ENCODE assay signal across 13 cellular contexts in the genomic region with DNA sequence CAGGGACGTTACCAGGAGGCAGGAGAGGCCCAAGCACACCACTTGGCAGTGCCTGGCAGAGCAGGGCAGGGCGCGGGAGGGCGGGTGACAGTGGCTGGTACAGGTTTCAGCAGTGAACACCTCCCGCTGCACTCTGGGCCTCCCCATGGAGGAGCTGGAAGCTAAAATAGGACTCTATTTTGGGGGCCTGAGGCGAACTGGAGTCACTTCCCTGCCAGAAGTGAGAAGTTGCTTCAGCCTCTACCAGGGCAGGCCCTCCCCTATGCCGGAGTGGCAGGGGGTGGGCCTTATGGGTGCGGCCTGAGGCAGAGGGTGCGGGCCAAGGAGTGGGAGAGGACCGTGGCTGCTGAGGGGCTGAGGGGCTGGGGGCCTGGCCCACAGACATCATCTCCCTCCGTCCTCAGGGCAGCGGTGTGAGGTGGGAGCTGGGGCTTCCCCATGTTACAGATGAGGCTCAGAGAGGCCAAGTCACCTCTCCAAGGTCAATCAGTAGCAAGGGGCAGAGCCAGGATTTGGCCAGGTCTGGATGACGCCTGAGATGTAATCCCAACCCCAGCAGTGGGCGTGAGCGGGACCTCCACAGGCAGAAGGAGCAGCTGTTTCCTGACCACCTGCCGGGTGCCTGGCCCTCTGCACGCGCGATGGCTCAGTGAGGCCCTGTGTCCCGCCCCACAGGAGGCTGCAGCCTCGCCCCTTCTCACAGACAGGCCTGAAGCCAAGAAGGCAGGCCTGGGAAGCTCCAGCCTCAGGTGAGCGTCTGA. TPM values are rescaled to one million over a fixed set of nuclear protein-coding genes. Genes with fewer than 3 reads are reported as not detected.
A peak's percentile ranks its signal among the peaks of the same experiment; 100 is the strongest.
DNase-seq lines count a peak whose midpoint lies in the region; ATAC-seq, FAIRE-seq and TF ChIP-seq lines count a peak whose summit lies in the region.
"Had no signal": no experiment of that assay in that cellular context is flagged by ENCODE, and none has a peak within 500 bp of the region (broad histone marks: within the 10 kb centered on the region; RNA-seq: fewer than 3 reads in every experiment).

No MANE protein-coding gene starts in this region.

- peak; percentile 80 for DNase-seq in H9
- peak in 4 of 7 donors; percentile 13 to 28 (median 15) for DNase-seq in adrenal gland
- no peak for DNase-seq in HepG2 (ENCODE audit: low spot score)
- DNase-seq in NCI-H446 treated with DMSO at 0.1 percent for 48 hours (lab: John Stamatoyannopoulos, UW): no peak
- DNase-seq: nephron progenitor cell, T-helper 1 cell had no signal

- no peak overlapping the region for H4K8ac ChIP-seq in H9 (replicated peaks; ENCODE audit: insufficient read length, low read depth, low read length)

- peaks cover 0 to 10% (median 4%) of the 10 kb centered on the region in 11 experiments; a peak in 13 of 22 replicates for H3K9me3 ChIP-seq in BLaER1 treated with 17β-estradiol and CSF1 and Interleukin-3, amounts not matched to agents 10 nM and 100 nM (replicated peaks in 1 of 11)
- no peaks in the 10 kb centered on the region for H3K9me3 ChIP-seq in H9 (ENCODE audit: control insufficient read depth, low read depth, low read length)
- no peaks in the 10 kb centered on the region for H3K9me3 ChIP-seq in adrenal gland (replicated peaks in 1 of 3)
- no peaks in the 10 kb centered on the region for H3K9me3 ChIP-seq in HepG2 (ENCODE audit: low read length)

- no peak overlapping the region for H4K5ac ChIP-seq in H9 (ENCODE audit: insufficient read length, low read depth, low read length)

- POLR2A ChIA-PET in HepG2 (lab: Yijun Ruan, JAX): no interaction called here

- no peak overlapping the region for H3K18ac ChIP-seq in H9 (ENCODE audit: insufficient read length, low read depth, low read length)

- H3K27ac ChIP-seq in BLaER1 treated with 17β-estradiol and CSF1 and Interleukin-3, amounts not matched to agents 10 nM and 100 nM: no peak overlapping the region
- H3K27ac ChIP-seq in H9 (ENCODE audit: insufficient read length, low read depth, low read length) (no peak overlapping the region), adrenal gland (no peak overlapping the region), HepG2 (ENCODE audit: extremely low read length, insufficient read depth, low read length) (no peak overlapping the region)

- H3K4me1 Mint-ChIP-seq in H9: peaks cover 12 to 27% of the 10 kb centered on the region in 2 experiments

- H3T11ph ChIP-seq in H9 (ENCODE audit: low read length): no peak overlapping the region

- H3K4me1 ChIP-seq in BLaER1 treated with 17β-estradiol and CSF1 and Interleukin-3, amounts not matched to agents 10 nM and 100 nM: peaks cover 0 to 31% (median 21%) of the 10 kb centered on the region in 10 experiments; a peak in 16 of 20 replicates
- no peaks in the 10 kb centered on the region; the same call in 1 of the 2 replicates for H3K4me1 ChIP-seq in H9 (ENCODE audit: insufficient read depth, low read length)
- H3K4me1 ChIP-seq in adrenal gland (replicated peaks in 1 of 2): peaks cover 4 to 8% of the 10 kb centered on the region in 2 donors
- peaks cover 23% of the 10 kb centered on the region for H3K4me1 ChIP-seq in HepG2 (ENCODE audit: insufficient read depth, low read length)

- H2BK12ac ChIP-seq in H9 (ENCODE audit: insufficient read length, low read depth, low read length): no peak overlapping the region

- H3K27me3 ChIP-seq in BLaER1 treated with 17β-estradiol and CSF1 and Interleukin-3, amounts not matched to agents 10 nM and 100 nM: no peaks in the 10 kb centered on the region
- H3K27me3 ChIP-seq in H9 (ENCODE audit: insufficient read depth, low read length) (no peaks in the 10 kb centered on the region), adrenal gland (no peaks in the 10 kb centered on the region), HepG2 (ENCODE audit: control insufficient read depth in 1 of 2, insufficient read depth in 2 of 2, low read length in 2 of 2) (peaks cover 1 to 11% of the 10 kb centered on the region in 2 experiments; a peak in 3 of 5 replicates)

- H2BK120ac ChIP-seq in H9 (ENCODE audit: low read depth, low read length, poor library complexity, severe bottlenecking): no peak overlapping the region

- WGBS in H9 (ENCODE audit: extremely low coverage, insufficient read length, low lambda C conversion rate): no CpG with 5 or more reads among the region's 22 CpGs
- 81 to 86% (median 85%) methylated on average over 12 to 22 of the region's 22 CpGs for WGBS in adrenal gland, 4 donors
- 85% methylated on average over 4 of the region's 22 CpGs for WGBS in HepG2 (ENCODE audit: low lambda C conversion rate)

- H3K56ac ChIP-seq in H9 (ENCODE audit: insufficient read length, low read depth, low read length): no peak overlapping the region

- H3K79me2 ChIP-seq in H9 (ENCODE audit: insufficient read depth, low read length) (no peaks in the 10 kb centered on the region), HepG2 (ENCODE audit: insufficient read depth, low read length) (no peaks in the 10 kb centered on the region)

- no peaks in the 10 kb centered on the region for H3K23me2 ChIP-seq in H9 (ENCODE audit: insufficient read length, low read depth, low read length, poor library complexity, severe bottlenecking)

- H4K20me1 ChIP-seq in BLaER1 treated with 17β-estradiol and CSF1 and Interleukin-3, amounts not matched to agents 10 nM and 100 nM: peaks cover 0 to 6% (median 0%) of the 10 kb centered on the region in 11 experiments; a peak in 2 of 22 replicates
- H4K20me1 ChIP-seq in H9 (ENCODE audit: control insufficient read depth, insufficient read depth, insufficient read length): no peaks in the 10 kb centered on the region
- H4K20me1 ChIP-seq in HepG2 (ENCODE audit: insufficient read depth, low read length): no peaks in the 10 kb centered on the region

- TF ChIP-seq CTCF in H9 (conservative IDR thresholded peaks at IDR 0.05) (no peak), adrenal gland (IDR thresholded peaks at IDR 0.05) (no peak), HepG2 (CRISPR knock-in tag; IDR thresholded peaks at IDR 0.05) (no peak)

- intact Hi-C loops in adrenal gland (cut with DNase I): no loop called here
- intact Hi-C loops in HepG2 (cut with micrococcal nuclease; ENCODE audit: unreplicated experiment): no loop called here

- no TSS peak for BruUV-seq in HepG2 (replicated peaks; lab: Mats Ljungman, UMichigan)

- no peak overlapping the region for H3K4ac ChIP-seq in H9 (ENCODE audit: low read depth, low read length)

- TF ChIP-seq POLR2A in adrenal gland (IDR thresholded peaks at IDR 0.05) (no peak), HepG2 (IDR thresholded peaks at IDR 0.05; ENCODE audit: insufficient read depth in 1 of 2, low read depth in 2 of 2, low read length in 2 of 2) (no peak)

- H2BK20ac ChIP-seq in H9 (ENCODE audit: low read depth, low read length, poor library complexity, severe bottlenecking): no peak overlapping the region

- H3K36me3 ChIP-seq in BLaER1 treated with 17β-estradiol and CSF1 and Interleukin-3, amounts not matched to agents 10 nM and 100 nM: no peaks in the 10 kb centered on the region
- H3K36me3 ChIP-seq in adrenal gland (replicated peaks in 1 of 2) (no peaks in the 10 kb centered on the region), HepG2 (replicated peaks in 1 of 2; ENCODE audit: control insufficient read depth in 1 of 2, insufficient read depth in 2 of 2, low read length in 2 of 2) (no peaks in the 10 kb centered on the region)

- H2AFZ ChIP-seq in H9 (ENCODE audit: low read length) (no peak overlapping the region), HepG2 (ENCODE audit: low read length) (no peak overlapping the region)

- peaks cover 4 to 7% of the 10 kb centered on the region in 2 experiments; a peak in 4 of 5 replicates for H3K9me3 Mint-ChIP-seq in H9
- H3K9me3 Mint-ChIP-seq: CD8-positive, alpha-beta memory T cell; stimulated activated naive CD8-positive, alpha-beta T cell treated with anti-CD3 and anti-CD28 coated beads, Interleukin-15, Interleukin-2, amounts not matched to agents 100 ng/mL and 50 ng/mL, for 24 hours had no signal

- no peak overlapping the region for H2AK5ac ChIP-seq in H9 (ENCODE audit: insufficient read length, low read length)

- no peak for FAIRE-seq in HepG2 (lab: Jason Lieb, UNC)

- in situ Hi-C loops in HepG2 (cut with HindIII; ENCODE audit: extremely low pct_ligation_motif_present, low pct_unique_long_range_greater_than_20kb): no loop called here

- peaks cover 1% of the 10 kb centered on the region; the same call in 1 of the 2 replicates for H3K27me3 Mint-ChIP-seq in H9 (ENCODE audit: low read depth)
- H3K27me3 Mint-ChIP-seq: stimulated activated naive CD8-positive, alpha-beta T cell treated with anti-CD3 and anti-CD28 coated beads, Interleukin-15, Interleukin-2, amounts not matched to agents 100 ng/mL and 50 ng/mL, for 24 hours had no signal

- peak overlapping the region in 8 of 11 experiments; percentile 26 to 50 (median 34); a peak in 11 of 22 replicates for H3K4me2 ChIP-seq in BLaER1 treated with 17β-estradiol and CSF1 and Interleukin-3, amounts not matched to agents 10 nM and 100 nM
- H3K4me2 ChIP-seq in H9 (ENCODE audit: insufficient read depth, insufficient read length, low read length) (no peak overlapping the region), HepG2 (ENCODE audit: low read depth, low read length) (no peak overlapping the region)

- H3K36me3 Mint-ChIP-seq in H9 (ENCODE audit: insufficient read depth in 1 of 3, low read depth in 3 of 3): peaks cover 0 to 4% (median 3%) of the 10 kb centered on the region in 3 experiments; a peak in 4 of 7 replicates
- H3K36me3 Mint-ChIP-seq: CD8-positive, alpha-beta memory T cell had no signal

- no peaks in the 10 kb centered on the region for H3K79me1 ChIP-seq in H9 (ENCODE audit: insufficient read depth, low read depth, low read length, poor library complexity, severe bottlenecking)

- H3K4me3 Mint-ChIP-seq in H9: no peak overlapping the region
- H3K4me3 Mint-ChIP-seq: CD8-positive, alpha-beta memory T cell; nephron progenitor cell; stimulated activated naive CD8-positive, alpha-beta T cell treated with anti-CD3 and anti-CD28 coated beads, Interleukin-15, Interleukin-2, amounts not matched to agents 100 ng/mL and 50 ng/mL, for 24 hours had no signal

- no peak overlapping the region for H2BK15ac ChIP-seq in H9 (ENCODE audit: low read depth, low read length)

- TF ChIP-seq RAD21 in HepG2 (CRISPR knock-in tag; IDR thresholded peaks at IDR 0.05): no peak

- no peak overlapping the region for H4K91ac ChIP-seq in H9 (ENCODE audit: insufficient read length, low read depth, low read length)

- H3K4me3 ChIP-seq in BLaER1 treated with 17β-estradiol and CSF1 and Interleukin-3, amounts not matched to agents 10 nM and 100 nM: no peak overlapping the region
- no peak overlapping the region for H3K4me3 ChIP-seq in adrenal gland
- no peak overlapping the region for H3K4me3 ChIP-seq in HepG2 (replicated peaks in 1 of 3; ENCODE audit: insufficient read depth in 1 of 3, low read depth in 2 of 3, low read length in 3 of 3)

- ATAC-seq in HepG2: no peak
- ATAC-seq in HG03460 (IDR thresholded peaks at IDR 0.05; ENCODE audit: unreplicated experiment): no peak
- ATAC-seq in HG02588 (IDR thresholded peaks at IDR 0.05; ENCODE audit: unreplicated experiment): no peak
- ATAC-seq in HG03565 (IDR thresholded peaks at IDR 0.05; ENCODE audit: unreplicated experiment): no peak

- no peak overlapping the region for H2BK5ac ChIP-seq in H9 (ENCODE audit: insufficient read length, low read length)

- TF ChIP-seq EP300 in HepG2 (IDR thresholded peaks at IDR 0.05; ENCODE audit: low read depth in 2 of 2, low read length in 2 of 2) (no peak), HepG2 (CRISPR knock-in tag; IDR thresholded peaks at IDR 0.05; ENCODE audit: borderline replicate concordance) (no peak)

- 0 out of 22 replicates have a peak overlapping the region, but pooled peaks of 3 of the 11 experiments have one; percentile 1 to 24 (median 2) for H3K9ac ChIP-seq in BLaER1 treated with 17β-estradiol and CSF1 and Interleukin-3, amounts not matched to agents 10 nM and 100 nM
- no peak overlapping the region for H3K9ac ChIP-seq in H9 (ENCODE audit: extremely low read depth, insufficient read length, low read length)
- no peak overlapping the region for H3K9ac ChIP-seq in HepG2 (ENCODE audit: insufficient read depth, low read depth, low read length)

- no peak overlapping the region; a peak in 1 of 7 replicates for H3K27ac Mint-ChIP-seq in H9
- H3K27ac Mint-ChIP-seq: nephron progenitor cell; stimulated activated naive CD8-positive, alpha-beta T cell treated with anti-CD3 and anti-CD28 coated beads, Interleukin-15, Interleukin-2, amounts not matched to agents 100 ng/mL and 50 ng/mL, for 24 hours had no signal

- CTCF ChIA-PET in HepG2 (lab: Yijun Ruan, JAX; ENCODE audit: low intra/inter-chr PET ratio, low total read pairs): no interaction called here

- no peak overlapping the region for H3K23ac ChIP-seq in H9 (ENCODE audit: insufficient read length, low read depth, low read length)

- H3K14ac ChIP-seq in H9 (ENCODE audit: insufficient read depth, low read length): no peak overlapping the region

RNA-seq across cellular contexts. Expression of gene KCNJ4, which starts 39.3 kb away (rescaled TPM):
- 0.88 and 0.92 TPM in 2 replicates for total RNA-seq in H9 (2021)
- under 1 TPM in 4 of 8 donors, not detected in 4; 0.20 to 0.38 (median 0.31) TPM for total RNA-seq in adrenal gland
- under 1 TPM; 0.07 to 0.56 (median 0.27) TPM for polyA plus RNA-seq in adrenal gland
- not detected in 2 replicates for total RNA-seq in HepG2 (2016; rRNA removed; fragmentation: Illumina TruSeq; extraction: Trizol)
- total RNA-seq in HepG2 (2016; cell fraction: cytosol; rRNA removed; fragmentation: Illumina TruSeq; extraction: Trizol; ENCODE audit: low read depth): not detected in 2 replicates
- not detected in 2 replicates for total RNA-seq in HepG2 (2016; cell fraction: insoluble cytoplasmic fraction; rRNA removed; fragmentation: Illumina TruSeq; extraction: Trizol)
- total RNA-seq in HepG2 (2016; cell fraction: membrane; rRNA removed; fragmentation: Illumina TruSeq; extraction: Trizol): not detected in 2 replicates
- not detected in 2 replicates for total RNA-seq in HepG2 (2016; cell fraction: nucleus; rRNA removed; fragmentation: Illumina TruSeq; extraction: Trizol)
- polyA plus RNA-seq in HepG2 (2011; rRNA removed): not detected in 2 replicates
- 0.03 TPM in 1 of 2 replicates, not detected in the other for polyA plus RNA-seq in HepG2 (2011; cell fraction: cytosol; rRNA removed)
- not detected in 2 replicates for polyA plus RNA-seq in HepG2 (2011; cell fraction: nucleus; rRNA removed)
- not detected in 2 replicates for polyA plus RNA-seq in HepG2 (2012)
- polyA plus RNA-seq in HepG2 (2016; cell fraction: cytosol; fragmentation: Illumina TruSeq; extraction: Trizol; ENCODE audit: low read depth): not detected in 2 replicates
- not detected in 2 replicates for polyA plus RNA-seq in HepG2 (2016; cell fraction: insoluble cytoplasmic fraction; fragmentation: Illumina TruSeq; extraction: Trizol; ENCODE audit: low read depth)
- polyA plus RNA-seq in HepG2 (2016; cell fraction: membrane; fragmentation: Illumina TruSeq; extraction: Trizol; ENCODE audit: low read depth): not detected in 2 replicates
- not detected in 2 replicates for polyA plus RNA-seq in HepG2 (2016; cell fraction: nucleus; fragmentation: Illumina TruSeq; extraction: Trizol; ENCODE audit: insufficient read depth, low read depth)
- not detected in 2 replicates for polyA minus RNA-seq in HepG2 (2011; rRNA and poly(A)+ RNA removed; ENCODE audit: low replicate concordance)
- polyA minus RNA-seq in HepG2 (2011; cell fraction: cytosol; rRNA and poly(A)+ RNA removed): not detected in 2 replicates
- polyA minus RNA-seq in HepG2 (2011; cell fraction: nucleus; rRNA and poly(A)+ RNA removed): not detected in 2 replicates
- total RNA-seq: CD8-positive, alpha-beta memory T cell; epithelial cell of proximal tubule had no signal
- polyA plus RNA-seq: CD8-positive, alpha-beta memory T cell had no signal

RNA-seq across cellular contexts. Expression of gene KDELR3, which starts 52.2 kb away (rescaled TPM):
- total RNA-seq in H9 (2021) (7.2 and 7.3 TPM in 2 replicates), adrenal gland (10 to 100 TPM in 3 of 8 donors, 1 to 10 TPM in 5; 5.1 to 18.0 (median 8.3) TPM), HepG2 (2016; rRNA removed; fragmentation: Illumina TruSeq; extraction: Trizol) (18.9 and 24.2 TPM in 2 replicates)
- polyA plus RNA-seq in adrenal gland (10 to 100 TPM in 2 of 3 donors, 1 to 10 TPM in 1; 8.0 to 11.0 (median 10.2) TPM), HepG2 (2011; rRNA removed) (44.4 and 65.7 TPM in 2 replicates)
- total RNA-seq in HepG2 (2016; cell fraction: cytosol; rRNA removed; fragmentation: Illumina TruSeq; extraction: Trizol; ENCODE audit: low read depth): 15.4 and 17.8 TPM in 2 replicates
- 18.4 and 24.9 TPM in 2 replicates for total RNA-seq in HepG2 (2016; cell fraction: insoluble cytoplasmic fraction; rRNA removed; fragmentation: Illumina TruSeq; extraction: Trizol)
- total RNA-seq in HepG2 (2016; cell fraction: membrane; rRNA removed; fragmentation: Illumina TruSeq; extraction: Trizol): 25.0 and 25.7 TPM in 2 replicates
- total RNA-seq in HepG2 (2016; cell fraction: nucleus; rRNA removed; fragmentation: Illumina TruSeq; extraction: Trizol): 24.1 and 25.4 TPM in 2 replicates
- polyA plus RNA-seq in HepG2 (2011; cell fraction: cytosol; rRNA removed): 51.3 and 51.5 TPM in 2 replicates
- polyA plus RNA-seq in HepG2 (2011; cell fraction: nucleus; rRNA removed): 13.4 and 13.6 TPM in 2 replicates
- polyA plus RNA-seq in HepG2 (2012): 25.3 and 25.4 TPM in 2 replicates
- 22.6 and 32.8 TPM in 2 replicates for polyA plus RNA-seq in HepG2 (2016; cell fraction: cytosol; fragmentation: Illumina TruSeq; extraction: Trizol; ENCODE audit: low read depth)
- 25.8 and 26.8 TPM in 2 replicates for polyA plus RNA-seq in HepG2 (2016; cell fraction: insoluble cytoplasmic fraction; fragmentation: Illumina TruSeq; extraction: Trizol; ENCODE audit: low read depth)
- 31.8 and 34.1 TPM in 2 replicates for polyA plus RNA-seq in HepG2 (2016; cell fraction: membrane; fragmentation: Illumina TruSeq; extraction: Trizol; ENCODE audit: low read depth)
- 38.2 and 40.9 TPM in 2 replicates for polyA plus RNA-seq in HepG2 (2016; cell fraction: nucleus; fragmentation: Illumina TruSeq; extraction: Trizol; ENCODE audit: insufficient read depth, low read depth)
- polyA minus RNA-seq in HepG2 (2011; rRNA and poly(A)+ RNA removed; ENCODE audit: low replicate concordance): 11.9 and 47.4 TPM in 2 replicates
- 22.6 and 22.7 TPM in 2 replicates for polyA minus RNA-seq in HepG2 (2011; cell fraction: cytosol; rRNA and poly(A)+ RNA removed)
- 6.4 and 12.8 TPM in 2 replicates for polyA minus RNA-seq in HepG2 (2011; cell fraction: nucleus; rRNA and poly(A)+ RNA removed)

Comparison
In these comparisons a context has a peak if more than half of its experiments do, and no peak if none do; other contexts are left out.
1. H3K4me2 ChIP-seq: peak in BLaER1 treated with 17β-estradiol and CSF1 and Interleukin-3, amounts not matched to agents 10 nM and 100 nM (8 of 11); none in H9 (single experiment) and HepG2 (single experiment).
2. DNase-seq: peak in H9 (single experiment) and adrenal gland (4 of 7); none in HepG2 (single experiment) and NCI-H446 treated with DMSO at 0.1 percent for 48 hours (single experiment).